9 cellular contexts compared by ENCODE assay signal in genomic region chr5:157611571-157612067, GRCh38.
DNase-seq lines count a peak whose midpoint lies in the region; ATAC-seq and TF ChIP-seq lines count a peak whose summit lies in the region.
"Had no signal": no experiment of that assay in that cellular context is flagged by ENCODE, and none has a peak within 500 bp of the region (broad histone marks: within the 10 kb centered on the region; RNA-seq: fewer than 3 reads in every experiment).

No MANE protein-coding gene starts in this region.

- peak overlapping the region; percentile 17 for H3K27ac Mint-ChIP-seq in nephron progenitor cell

- H3K9me3 Mint-ChIP-seq in nephron progenitor cell = peaks cover 3% of the 10 kb centered on the region
- H3K9me3 Mint-ChIP-seq: immature natural killer cell had no signal

- no peak overlapping the region for H3K4me3 Mint-ChIP-seq in nephron progenitor cell
- H3K4me3 Mint-ChIP-seq: immature natural killer cell had no signal

- peaks cover 4% of the 10 kb centered on the region for H3K36me3 Mint-ChIP-seq in nephron progenitor cell (ENCODE audit: low read depth)
- H3K36me3 Mint-ChIP-seq: immature natural killer cell had no signal

- no peak for TF ChIP-seq CTCF in nephron progenitor cell (IDR thresholded peaks at IDR 0.05)

- ATAC-seq in GM18868 (IDR thresholded peaks at IDR 0.05; ENCODE audit: unreplicated experiment) = peak; percentile 85
- ATAC-seq in GM21529 (IDR thresholded peaks at IDR 0.05; ENCODE audit: unreplicated experiment) = peak; percentile 69
- no peak for ATAC-seq in GM21367 (IDR thresholded peaks at IDR 0.05; ENCODE audit: unreplicated experiment)

- DNase-seq in MV-4-11 (lab: John Stamatoyannopoulos, UW) = peak; percentile 86
- DNase-seq in nephron progenitor cell = no peak
- no peak for DNase-seq in KG1 (lab: John Stamatoyannopoulos, UW)
- DNase-seq in putamen (ENCODE audit: low spot score) = no peak
- DNase-seq: immature natural killer cell, NCI-H1048 had no signal

- peaks cover 32% of the 10 kb centered on the region for H3K4me1 Mint-ChIP-seq in nephron progenitor cell

- peaks cover 8% of the 10 kb centered on the region for H3K27me3 Mint-ChIP-seq in nephron progenitor cell (ENCODE audit: low read depth, poor library complexity)
